ENCODE assay signal across 1 cellular context in the genomic region with DNA sequence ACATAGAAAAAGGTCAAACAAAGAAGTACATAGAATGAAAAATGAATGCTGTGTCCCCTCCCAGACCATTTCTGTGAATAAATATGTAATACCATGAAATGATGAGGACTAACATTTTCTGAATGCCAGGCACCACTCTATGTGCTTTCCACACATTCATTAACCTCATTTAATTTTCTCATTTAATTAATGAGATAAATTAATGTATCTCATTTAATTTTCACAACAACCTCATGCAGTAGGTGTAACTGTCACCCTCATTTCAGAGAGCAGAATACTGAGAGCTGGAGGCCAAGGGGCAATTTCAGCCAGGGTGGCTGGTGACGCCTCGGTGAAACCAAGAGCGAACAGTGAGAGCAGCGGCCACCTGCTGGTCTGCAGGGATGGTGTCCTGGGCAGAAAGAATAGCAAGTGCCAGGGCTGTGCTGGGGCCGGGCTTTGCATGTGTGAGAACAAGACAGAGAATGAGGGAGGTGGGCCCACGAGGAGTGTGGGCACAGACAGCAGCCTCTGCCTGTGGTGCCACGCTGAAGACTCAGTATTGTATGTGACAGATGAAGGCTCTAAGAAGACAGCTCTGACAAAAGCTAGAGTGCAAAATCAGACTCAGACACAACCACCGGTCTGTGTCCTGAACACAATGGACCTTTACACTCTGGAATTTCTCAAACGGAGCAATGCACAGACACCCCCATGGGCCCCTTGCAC.
A peak's percentile ranks its signal among the peaks of the same experiment; 100 is the strongest.
TF ChIP-seq lines count a peak whose summit lies in the region.

No MANE protein-coding gene starts in this region.

TF ChIP-seq in HepG2, 621 proteins besides CTCF, POLR2A, EP300 and RAD21 (continued from another document and continues in another):
- TF ChIP-seq, protein P1, sequence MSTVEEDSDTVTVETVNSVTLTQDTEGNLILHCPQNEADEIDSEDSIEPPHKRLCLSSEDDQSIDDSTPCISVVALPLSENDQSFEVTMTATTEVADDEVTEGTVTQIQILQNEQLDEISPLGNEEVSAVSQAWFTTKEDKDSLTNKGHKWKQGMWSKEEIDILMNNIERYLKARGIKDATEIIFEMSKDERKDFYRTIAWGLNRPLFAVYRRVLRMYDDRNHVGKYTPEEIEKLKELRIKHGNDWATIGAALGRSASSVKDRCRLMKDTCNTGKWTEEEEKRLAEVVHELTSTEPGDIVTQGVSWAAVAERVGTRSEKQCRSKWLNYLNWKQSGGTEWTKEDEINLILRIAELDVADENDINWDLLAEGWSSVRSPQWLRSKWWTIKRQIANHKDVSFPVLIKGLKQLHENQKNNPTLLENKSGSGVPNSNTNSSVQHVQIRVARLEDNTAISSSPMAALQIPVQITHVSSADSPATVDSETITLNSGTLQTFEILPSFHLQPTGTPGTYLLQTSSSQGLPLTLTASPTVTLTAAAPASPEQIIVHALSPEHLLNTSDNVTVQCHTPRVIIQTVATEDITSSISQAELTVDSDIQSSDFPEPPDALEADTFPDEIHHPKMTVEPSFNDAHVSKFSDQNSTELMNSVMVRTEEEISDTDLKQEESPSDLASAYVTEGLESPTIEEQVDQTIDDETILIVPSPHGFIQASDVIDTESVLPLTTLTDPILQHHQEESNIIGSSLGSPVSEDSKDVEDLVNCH (CRISPR knock-in tag; IDR thresholded peaks at IDR 0.05): no peak
- 0 out of 2 replicates have a peak, but pooled peaks have one; percentile 54 for TF ChIP-seq ARID2 (CRISPR knock-in tag; IDR thresholded peaks at IDR 0.05; ENCODE audit: borderline replicate concordance)
- TF ChIP-seq ZNF124 (CRISPR knock-in tag; IDR thresholded peaks at IDR 0.05): no peak
- TF ChIP-seq, protein P2, sequence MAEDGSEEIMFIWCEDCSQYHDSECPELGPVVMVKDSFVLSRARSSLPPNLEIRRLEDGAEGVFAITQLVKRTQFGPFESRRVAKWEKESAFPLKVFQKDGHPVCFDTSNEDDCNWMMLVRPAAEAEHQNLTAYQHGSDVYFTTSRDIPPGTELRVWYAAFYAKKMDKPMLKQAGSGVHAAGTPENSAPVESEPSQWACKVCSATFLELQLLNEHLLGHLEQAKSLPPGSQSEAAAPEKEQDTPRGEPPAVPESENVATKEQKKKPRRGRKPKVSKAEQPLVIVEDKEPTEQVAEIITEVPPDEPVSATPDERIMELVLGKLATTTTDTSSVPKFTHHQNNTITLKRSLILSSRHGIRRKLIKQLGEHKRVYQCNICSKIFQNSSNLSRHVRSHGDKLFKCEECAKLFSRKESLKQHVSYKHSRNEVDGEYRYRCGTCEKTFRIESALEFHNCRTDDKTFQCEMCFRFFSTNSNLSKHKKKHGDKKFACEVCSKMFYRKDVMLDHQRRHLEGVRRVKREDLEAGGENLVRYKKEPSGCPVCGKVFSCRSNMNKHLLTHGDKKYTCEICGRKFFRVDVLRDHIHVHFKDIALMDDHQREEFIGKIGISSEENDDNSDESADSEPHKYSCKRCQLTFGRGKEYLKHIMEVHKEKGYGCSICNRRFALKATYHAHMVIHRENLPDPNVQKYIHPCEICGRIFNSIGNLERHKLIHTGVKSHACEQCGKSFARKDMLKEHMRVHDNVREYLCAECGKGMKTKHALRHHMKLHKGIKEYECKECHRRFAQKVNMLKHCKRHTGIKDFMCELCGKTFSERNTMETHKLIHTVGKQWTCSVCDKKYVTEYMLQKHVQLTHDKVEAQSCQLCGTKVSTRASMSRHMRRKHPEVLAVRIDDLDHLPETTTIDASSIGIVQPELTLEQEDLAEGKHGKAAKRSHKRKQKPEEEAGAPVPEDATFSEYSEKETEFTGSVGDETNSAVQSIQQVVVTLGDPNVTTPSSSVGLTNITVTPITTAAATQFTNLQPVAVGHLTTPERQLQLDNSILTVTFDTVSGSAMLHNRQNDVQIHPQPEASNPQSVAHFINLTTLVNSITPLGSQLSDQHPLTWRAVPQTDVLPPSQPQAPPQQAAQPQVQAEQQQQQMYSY (CRISPR knock-in tag; IDR thresholded peaks at IDR 0.05): no peak
- peak; percentile 87; the same call in 1 of the 2 replicates for TF ChIP-seq ZNF292 (CRISPR knock-in tag; IDR thresholded peaks at IDR 0.05; ENCODE audit: borderline replicate concordance, low read depth)
- TF ChIP-seq, protein P3, sequence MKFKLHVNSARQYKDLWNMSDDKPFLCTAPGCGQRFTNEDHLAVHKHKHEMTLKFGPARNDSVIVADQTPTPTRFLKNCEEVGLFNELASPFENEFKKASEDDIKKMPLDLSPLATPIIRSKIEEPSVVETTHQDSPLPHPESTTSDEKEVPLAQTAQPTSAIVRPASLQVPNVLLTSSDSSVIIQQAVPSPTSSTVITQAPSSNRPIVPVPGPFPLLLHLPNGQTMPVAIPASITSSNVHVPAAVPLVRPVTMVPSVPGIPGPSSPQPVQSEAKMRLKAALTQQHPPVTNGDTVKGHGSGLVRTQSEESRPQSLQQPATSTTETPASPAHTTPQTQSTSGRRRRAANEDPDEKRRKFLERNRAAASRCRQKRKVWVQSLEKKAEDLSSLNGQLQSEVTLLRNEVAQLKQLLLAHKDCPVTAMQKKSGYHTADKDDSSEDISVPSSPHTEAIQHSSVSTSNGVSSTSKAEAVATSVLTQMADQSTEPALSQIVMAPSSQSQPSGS (CRISPR knock-in tag; IDR thresholded peaks at IDR 0.05): 0 out of 2 replicates have a peak, but pooled peaks have one; percentile 26
- TF ChIP-seq KLF16 (CRISPR knock-in tag; IDR thresholded peaks at IDR 0.05): no peak; a peak in 1 of 4 replicates
- TF ChIP-seq ZNF703 (CRISPR knock-in tag; IDR thresholded peaks at IDR 0.05; ENCODE audit: borderline replicate concordance): no peak
- TF ChIP-seq, protein P4, sequence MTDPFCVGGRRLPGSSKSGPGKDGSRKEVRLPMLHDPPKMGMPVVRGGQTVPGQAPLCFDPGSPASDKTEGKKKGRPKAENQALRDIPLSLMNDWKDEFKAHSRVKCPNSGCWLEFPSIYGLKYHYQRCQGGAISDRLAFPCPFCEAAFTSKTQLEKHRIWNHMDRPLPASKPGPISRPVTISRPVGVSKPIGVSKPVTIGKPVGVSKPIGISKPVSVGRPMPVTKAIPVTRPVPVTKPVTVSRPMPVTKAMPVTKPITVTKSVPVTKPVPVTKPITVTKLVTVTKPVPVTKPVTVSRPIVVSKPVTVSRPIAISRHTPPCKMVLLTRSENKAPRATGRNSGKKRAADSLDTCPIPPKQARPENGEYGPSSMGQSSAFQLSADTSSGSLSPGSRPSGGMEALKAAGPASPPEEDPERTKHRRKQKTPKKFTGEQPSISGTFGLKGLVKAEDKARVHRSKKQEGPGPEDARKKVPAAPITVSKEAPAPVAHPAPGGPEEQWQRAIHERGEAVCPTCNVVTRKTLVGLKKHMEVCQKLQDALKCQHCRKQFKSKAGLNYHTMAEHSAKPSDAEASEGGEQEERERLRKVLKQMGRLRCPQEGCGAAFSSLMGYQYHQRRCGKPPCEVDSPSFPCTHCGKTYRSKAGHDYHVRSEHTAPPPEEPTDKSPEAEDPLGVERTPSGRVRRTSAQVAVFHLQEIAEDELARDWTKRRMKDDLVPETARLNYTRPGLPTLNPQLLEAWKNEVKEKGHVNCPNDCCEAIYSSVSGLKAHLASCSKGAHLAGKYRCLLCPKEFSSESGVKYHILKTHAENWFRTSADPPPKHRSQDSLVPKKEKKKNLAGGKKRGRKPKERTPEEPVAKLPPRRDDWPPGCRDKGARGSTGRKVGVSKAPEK (CRISPR knock-in tag; IDR thresholded peaks at IDR 0.05; ENCODE audit: borderline replicate concordance): peak; percentile 34; the same call in 1 of the 2 replicates
- TF ChIP-seq PAX8 (CRISPR knock-in tag; IDR thresholded peaks at IDR 0.05; ENCODE audit: borderline replicate concordance): no peak
- TF ChIP-seq CHD2 (IDR thresholded peaks at IDR 0.05; ENCODE audit: low read depth, low read length): no peak
- 0 out of 2 replicates have a peak, but pooled peaks have one; percentile 21 for TF ChIP-seq CBFB (CRISPR knock-in tag; IDR thresholded peaks at IDR 0.05)
- no peak for TF ChIP-seq GTF2F1 (IDR thresholded peaks at IDR 0.05; ENCODE audit: low read length)
- no peak for TF ChIP-seq SMARCE1 (IDR thresholded peaks at IDR 0.05; ENCODE audit: borderline replicate concordance)
- TF ChIP-seq TFAP4 (IDR thresholded peaks at IDR 0.05; ENCODE audit: borderline replicate concordance, low read depth): peak; percentile 39; the same call in 1 of the 2 replicates
- TF ChIP-seq ZKSCAN1 (IDR thresholded peaks at IDR 0.05; ENCODE audit: low read length): no peak
- TF ChIP-seq SSRP1 (CRISPR knock-in tag; IDR thresholded peaks at IDR 0.05): no peak
- TF ChIP-seq ZNF839 (CRISPR knock-in tag; IDR thresholded peaks at IDR 0.05; ENCODE audit: borderline replicate concordance): no peak
- TF ChIP-seq, protein P5, sequence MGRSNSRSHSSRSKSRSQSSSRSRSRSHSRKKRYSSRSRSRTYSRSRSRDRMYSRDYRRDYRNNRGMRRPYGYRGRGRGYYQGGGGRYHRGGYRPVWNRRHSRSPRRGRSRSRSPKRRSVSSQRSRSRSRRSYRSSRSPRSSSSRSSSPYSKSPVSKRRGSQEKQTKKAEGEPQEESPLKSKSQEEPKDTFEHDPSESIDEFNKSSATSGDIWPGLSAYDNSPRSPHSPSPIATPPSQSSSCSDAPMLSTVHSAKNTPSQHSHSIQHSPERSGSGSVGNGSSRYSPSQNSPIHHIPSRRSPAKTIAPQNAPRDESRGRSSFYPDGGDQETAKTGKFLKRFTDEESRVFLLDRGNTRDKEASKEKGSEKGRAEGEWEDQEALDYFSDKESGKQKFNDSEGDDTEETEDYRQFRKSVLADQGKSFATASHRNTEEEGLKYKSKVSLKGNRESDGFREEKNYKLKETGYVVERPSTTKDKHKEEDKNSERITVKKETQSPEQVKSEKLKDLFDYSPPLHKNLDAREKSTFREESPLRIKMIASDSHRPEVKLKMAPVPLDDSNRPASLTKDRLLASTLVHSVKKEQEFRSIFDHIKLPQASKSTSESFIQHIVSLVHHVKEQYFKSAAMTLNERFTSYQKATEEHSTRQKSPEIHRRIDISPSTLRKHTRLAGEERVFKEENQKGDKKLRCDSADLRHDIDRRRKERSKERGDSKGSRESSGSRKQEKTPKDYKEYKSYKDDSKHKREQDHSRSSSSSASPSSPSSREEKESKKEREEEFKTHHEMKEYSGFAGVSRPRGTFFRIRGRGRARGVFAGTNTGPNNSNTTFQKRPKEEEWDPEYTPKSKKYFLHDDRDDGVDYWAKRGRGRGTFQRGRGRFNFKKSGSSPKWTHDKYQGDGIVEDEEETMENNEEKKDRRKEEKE (IDR thresholded peaks at IDR 0.05): no peak
- TF ChIP-seq SRSF9 (IDR thresholded peaks at IDR 0.05; ENCODE audit: borderline replicate concordance, insufficient read depth, low read depth, low read length, poor library complexity, severe bottlenecking): no peak
- no peak for TF ChIP-seq TCF12 (IDR thresholded peaks at IDR 0.05)
- no peak for TF ChIP-seq TCF12 (CRISPR knock-in tag; IDR thresholded peaks at IDR 0.05)
- no peak for TF ChIP-seq SKI (IDR thresholded peaks at IDR 0.05; ENCODE audit: partially characterized antibody)
- 0 out of 2 replicates have a peak, but pooled peaks have one; percentile 16 for TF ChIP-seq RXRA (CRISPR knock-in tag; IDR thresholded peaks at IDR 0.05)
- TF ChIP-seq ZNF274 (CRISPR knock-in tag; IDR thresholded peaks at IDR 0.05): 0 out of 2 replicates have a peak, but pooled peaks have one; percentile 42
- TF ChIP-seq, protein P6, sequence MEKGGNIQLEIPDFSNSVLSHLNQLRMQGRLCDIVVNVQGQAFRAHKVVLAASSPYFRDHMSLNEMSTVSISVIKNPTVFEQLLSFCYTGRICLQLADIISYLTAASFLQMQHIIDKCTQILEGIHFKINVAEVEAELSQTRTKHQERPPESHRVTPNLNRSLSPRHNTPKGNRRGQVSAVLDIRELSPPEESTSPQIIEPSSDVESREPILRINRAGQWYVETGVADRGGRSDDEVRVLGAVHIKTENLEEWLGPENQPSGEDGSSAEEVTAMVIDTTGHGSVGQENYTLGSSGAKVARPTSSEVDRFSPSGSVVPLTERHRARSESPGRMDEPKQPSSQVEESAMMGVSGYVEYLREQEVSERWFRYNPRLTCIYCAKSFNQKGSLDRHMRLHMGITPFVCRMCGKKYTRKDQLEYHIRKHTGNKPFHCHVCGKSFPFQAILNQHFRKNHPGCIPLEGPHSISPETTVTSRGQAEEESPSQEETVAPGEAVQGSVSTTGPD (CRISPR knock-in tag; IDR thresholded peaks at IDR 0.05): peak; percentile 49; the same call in 1 of the 2 replicates
- TF ChIP-seq HNF4A (CRISPR knock-in tag; IDR thresholded peaks at IDR 0.05): peak; percentile 22; the same call in 1 of the 2 replicates
- TF ChIP-seq, protein P7, sequence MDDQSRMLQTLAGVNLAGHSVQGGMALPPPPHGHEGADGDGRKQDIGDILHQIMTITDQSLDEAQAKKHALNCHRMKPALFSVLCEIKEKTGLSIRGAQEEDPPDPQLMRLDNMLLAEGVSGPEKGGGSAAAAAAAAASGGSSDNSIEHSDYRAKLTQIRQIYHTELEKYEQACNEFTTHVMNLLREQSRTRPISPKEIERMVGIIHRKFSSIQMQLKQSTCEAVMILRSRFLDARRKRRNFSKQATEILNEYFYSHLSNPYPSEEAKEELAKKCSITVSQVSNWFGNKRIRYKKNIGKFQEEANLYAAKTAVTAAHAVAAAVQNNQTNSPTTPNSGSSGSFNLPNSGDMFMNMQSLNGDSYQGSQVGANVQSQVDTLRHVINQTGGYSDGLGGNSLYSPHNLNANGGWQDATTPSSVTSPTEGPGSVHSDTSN (CRISPR knock-in tag; IDR thresholded peaks at IDR 0.05; ENCODE audit: borderline replicate concordance): no peak
- TF ChIP-seq ZNF747 (CRISPR knock-in tag; IDR thresholded peaks at IDR 0.05; ENCODE audit: borderline replicate concordance): no peak
- peak; percentile 66 for TF ChIP-seq XRCC5 (optimal IDR thresholded peaks at IDR 0.05; ENCODE audit: low read length)
- peak; percentile 63 for TF ChIP-seq STAG1 (CRISPR knock-in tag; IDR thresholded peaks at IDR 0.05)
- TF ChIP-seq HINFP (CRISPR knock-in tag; IDR thresholded peaks at IDR 0.05; ENCODE audit: low read depth): 0 out of 2 replicates have a peak, but pooled peaks have one; percentile 33
- no peak for TF ChIP-seq ATF7 (IDR thresholded peaks at IDR 0.05)
- no peak for TF ChIP-seq ATF7 (CRISPR knock-in tag; IDR thresholded peaks at IDR 0.05)
